Comparison of ENCODE assay signal across 1 cellular context in genomic region chr2:30026091-30027055, GRCh38.
TF ChIP-seq lines count a peak whose summit lies in the region.

No MANE protein-coding gene starts in this region.

TF ChIP-seq in SK-N-SH, 30 proteins besides CTCF, POLR2A, EP300 and RAD21 (continued from another document):
- TF ChIP-seq REST (IDR thresholded peaks at IDR 0.05; ENCODE audit: low read depth, low read length) (no peak), ELF1 (IDR thresholded peaks at IDR 0.05) (no peak), EZH2phosphoT487 (IDR thresholded peaks at IDR 0.05; ENCODE audit: borderline replicate concordance, low read depth) (no peak), RXRA (IDR thresholded peaks at IDR 0.05; ENCODE audit: borderline replicate concordance, low read depth) (no peak), JUND (IDR thresholded peaks at IDR 0.05) (no peak), GATA2 (CRISPR knock-in tag; IDR thresholded peaks at IDR 0.05) (peak; percentile 96)
